Comparison of ENCODE assay signal across 12 cellular contexts in genomic region chr7:142298009-142298408, GRCh38. TPM values are rescaled to one million over a fixed set of nuclear protein-coding genes. Genes with fewer than 3 reads are reported as not detected.
DNase-seq lines count a peak whose midpoint lies in the region; ATAC-seq and TF ChIP-seq lines count a peak whose summit lies in the region.
"Had no signal": no experiment of that assay in that cellular context is flagged by ENCODE, and none has a peak within 500 bp of the region (broad histone marks: within the 10 kb centered on the region; RNA-seq: fewer than 3 reads in every experiment).

No MANE protein-coding gene starts in this region.

- H3K4me3 ChIP-seq in GM12864 (ENCODE audit: low read depth, low read length) (no peak overlapping the region), OCI-LY1 (ENCODE audit: low read depth, low read length, poor library complexity, severe bottlenecking) (no peak overlapping the region), fibroblast of the aortic adventitia (ENCODE audit: low read depth, low read length) (no peak overlapping the region)
- H3K4me3 ChIP-seq: spleen had no signal

- no peaks in the 10 kb centered on the region for H3K9me3 ChIP-seq in OCI-LY1 (ENCODE audit: low read length)
- H3K9me3 ChIP-seq: spleen had no signal

- H4K20me1 ChIP-seq in OCI-LY1 (ENCODE audit: insufficient read depth, low read length): no peaks in the 10 kb centered on the region

- no peak overlapping the region for H3K9ac ChIP-seq in OCI-LY1 (ENCODE audit: low read length)

- H3F3A ChIP-seq in OCI-LY1 (ENCODE audit: insufficient read depth, low read length): no peaks in the 10 kb centered on the region

- ATAC-seq in HG02885 (IDR thresholded peaks at IDR 0.05; ENCODE audit: poor library complexity, unreplicated experiment): no peak

- no peak overlapping the region for H3K4me2 ChIP-seq in OCI-LY1 (ENCODE audit: low read length)

- H3K79me2 ChIP-seq in OCI-LY1 (ENCODE audit: insufficient read depth, low read length): no peaks in the 10 kb centered on the region

- no peak overlapping the region for H3K27ac ChIP-seq in OCI-LY1 (ENCODE audit: low read depth, low read length, poor library complexity, severe bottlenecking)
- H3K27ac ChIP-seq: spleen had no signal

- TF ChIP-seq CTCF in GM12864 (IDR thresholded peaks at IDR 0.05; ENCODE audit: low read depth, low read length, missing control alignments) (peak; percentile 40), OCI-LY1 (IDR thresholded peaks at IDR 0.05; ENCODE audit: low read length) (peak; percentile 47; the same call in 1 of the 2 replicates), fibroblast of the aortic adventitia (IDR thresholded peaks at IDR 0.05; ENCODE audit: insufficient read depth, low read length) (peak; percentile 15)

- peak; percentile 16 for DNase-seq in A172 (ENCODE audit: low spot score)
- no peak for DNase-seq in GM12864 (ENCODE audit: low read depth)
- DNase-seq in fibroblast of the aortic adventitia (ENCODE audit: low read depth): no peak
- DNase-seq in ecto neural progenitor cell (ENCODE audit: low spot score): no peak
- DNase-seq in putamen (ENCODE audit: low spot score): no peak
- no peak for DNase-seq in SW 1271 (lab: John Stamatoyannopoulos, UW)
- DNase-seq: effector memory CD4-positive, alpha-beta T cell; spleen; T-helper 1 cell had no signal

- H3K36me3 ChIP-seq in OCI-LY1 (ENCODE audit: insufficient read depth, low read length): no peaks in the 10 kb centered on the region
- H3K36me3 ChIP-seq: spleen had no signal

- no peaks in the 10 kb centered on the region for H3K4me1 ChIP-seq in OCI-LY1 (ENCODE audit: insufficient read depth, low read length, severe bottlenecking)
- H3K4me1 ChIP-seq: spleen had no signal

- H3K27me3 ChIP-seq in OCI-LY1 (ENCODE audit: insufficient read depth, low read length): peaks cover 7% of the 10 kb centered on the region; the same call in 1 of the 2 replicates

- no peaks in the 10 kb centered on the region for H3K9me2 ChIP-seq in OCI-LY1 (ENCODE audit: low read depth, low read length)

- no peak overlapping the region for H2AFZ ChIP-seq in OCI-LY1 (ENCODE audit: low read length)

RNA-seq across cellular contexts. Expression of gene PRSS58, which starts 40.2 kb away (rescaled TPM):
- 0.22 TPM in 1 of 2 replicates, not detected in the other for total RNA-seq in A172 (2014; rRNA removed; shearing (Covaris generic))
- total RNA-seq in fibroblast of the aortic adventitia (ENCODE audit: low replicate concordance): not detected in 2 replicates
- total RNA-seq: liver, spleen had no signal
